ENCODE assay signal across 8 cellular contexts in genomic region chr1:1308756-1309524, GRCh38. TPM values are rescaled to one million over a fixed set of nuclear protein-coding genes. Genes with fewer than 3 reads are reported as not detected.
DNase-seq lines count a peak whose midpoint lies in the region; ATAC-seq and TF ChIP-seq lines count a peak whose summit lies in the region.

No MANE protein-coding gene starts in this region.

- DNase-seq in EL = peak; percentile 25
- no peak for DNase-seq in T-cell
- no peak for DNase-seq in epithelial cell of proximal tubule (ENCODE audit: low read depth)
- no peak for DNase-seq in pons (ENCODE audit: low spot score)
- no peak for DNase-seq in T-helper 9 cell

- H3K36me3 ChIP-seq in HEK293 (ENCODE audit: control insufficient read depth in 2 of 2, insufficient read depth in 1 of 2, low read length in 2 of 2) = peaks cover 0 to 51% of the 10 kb centered on the region in 2 experiments; a peak in 1 of 3 replicates
- no peaks in the 10 kb centered on the region for H3K36me3 ChIP-seq in neural cell (ENCODE audit: insufficient read depth, low read length)

- H3K4me1 Mint-ChIP-seq in T-cell = peaks cover 21 to 29% (median 26%) of the 10 kb centered on the region in 3 donors

- TF ChIP-seq CTCF in HEK293 (tag by site-specific recombination; IDR thresholded peaks at IDR 0.05) = no peak
- TF ChIP-seq CTCF in epithelial cell of proximal tubule (conservative IDR thresholded peaks at IDR 0.05; ENCODE audit: low read depth, low read length) = no peak
- TF ChIP-seq CTCF in neural cell (IDR thresholded peaks at IDR 0.05; ENCODE audit: poor library complexity, severe bottlenecking) = no peak

- H3K9me3 ChIP-seq in HEK293 (ENCODE audit: control insufficient read depth, insufficient read depth, low read depth, low read length) (no peaks in the 10 kb centered on the region), neural cell (ENCODE audit: low read length) (no peaks in the 10 kb centered on the region)

- no peaks in the 10 kb centered on the region for H3K9me3 Mint-ChIP-seq in T-cell

- no peak overlapping the region for H2AFZ ChIP-seq in neural cell (ENCODE audit: low read depth, low read length)

- H3K36me3 Mint-ChIP-seq in T-cell = peaks cover 3% of the 10 kb centered on the region

- peak overlapping the region; percentile 81 for H3K4me3 ChIP-seq in HEK293 (ENCODE audit: low read depth, low read length)
- peak overlapping the region; percentile 87 for H3K4me3 ChIP-seq in epithelial cell of proximal tubule (ENCODE audit: low read depth, low read length)
- H3K4me3 ChIP-seq in neural cell (ENCODE audit: low read length) = peak overlapping the region; percentile 92

- no peak for TF ChIP-seq EP300 in neural cell (conservative IDR thresholded peaks at IDR 0.05; ENCODE audit: poor library complexity, severe bottlenecking)

- H4K20me1 ChIP-seq in neural cell (ENCODE audit: insufficient read depth) = peaks cover 1% of the 10 kb centered on the region

- H3K27me3 ChIP-seq in neural cell (ENCODE audit: insufficient read depth, low read depth, low read length) = no peaks in the 10 kb centered on the region

- POLR2A ChIA-PET in HEK293 (lab: Yijun Ruan, JAX) (interaction anchor here (1.1 to 1.5 kb wide), 6 partner anchors 9 to 66 kb away, joined by 3 to 5 read pairs (median 3); partner anchors contain the start of genes AURKAIP1 and TAS1R3), T-cell (lab: Charles Lee) (no interaction called here)

- H3K79me2 ChIP-seq in neural cell (replicated peaks; ENCODE audit: insufficient read depth, low read length) = peaks cover 35% of the 10 kb centered on the region

- H3K27me3 Mint-ChIP-seq in T-cell = no peaks in the 10 kb centered on the region

- peak overlapping the region in 1 of 2 donors; percentile 85 for H3K27ac Mint-ChIP-seq in T-cell

- H3K27ac ChIP-seq in HEK293 (ENCODE audit: extremely low read depth, low read depth, low read length) (peak overlapping the region; percentile 96), neural cell (ENCODE audit: low read length) (peak overlapping the region; percentile 66)

- H3K9me2 ChIP-seq in neural cell (ENCODE audit: insufficient read depth, low read length) = no peaks in the 10 kb centered on the region

- H3K4me3 Mint-ChIP-seq in T-cell = peak overlapping the region; percentile 75 to 83 (median 78)

- no peak for ATAC-seq in T-cell (replicated peaks in 1 of 4)
- no peak for ATAC-seq in GM18861 (IDR thresholded peaks at IDR 0.05; ENCODE audit: unreplicated experiment)

- H3F3A ChIP-seq in neural cell (ENCODE audit: insufficient read depth, low read length, poor library complexity, severe bottlenecking) = no peaks in the 10 kb centered on the region

- peak overlapping the region; percentile 79 for H3K9ac ChIP-seq in neural cell (ENCODE audit: low read length)

- peak; percentile 14 for TF ChIP-seq RAD21 in neural cell (conservative IDR thresholded peaks at IDR 0.05)

- H3K4me1 ChIP-seq in HEK293 (ENCODE audit: control insufficient read depth, insufficient read depth, low read length) = peaks cover 20% of the 10 kb centered on the region

- H3K4me2 ChIP-seq in neural cell (ENCODE audit: low read length) = peak overlapping the region; percentile 30

- CTCF ChIA-PET in HEK293 (lab: Yijun Ruan, JAX) (interaction anchor here (0.8 to 1.0 kb wide), 3 partner anchors 17 to 94 kb away, joined by 3 read pairs; no protein-coding TSS in a partner anchor), T-cell (lab: Charles Lee) (interaction anchor here in 1 of 2 donors (0.6 kb wide), 1 partner anchor 120 kb away, joined by 3 read pairs; no protein-coding TSS in a partner anchor)

TF ChIP-seq in HEK293, 187 proteins besides CTCF, POLR2A, EP300 and RAD21 (continues in another document):
- TF ChIP-seq GLIS2 (tag by site-specific recombination; IDR thresholded peaks at IDR 0.05) = peak; percentile 62; the same call in 1 of the 2 replicates
- TF ChIP-seq BCL11B (tag by site-specific recombination; IDR thresholded peaks at IDR 0.05; ENCODE audit: low read depth) = 0 out of 2 replicates have a peak, but pooled peaks have one; percentile 9
- 0 out of 2 replicates have a peak, but pooled peaks have one; percentile 32 for TF ChIP-seq ZSCAN16 (tag by site-specific recombination; IDR thresholded peaks at IDR 0.05)
- TF ChIP-seq ZBTB1 (tag by site-specific recombination; IDR thresholded peaks at IDR 0.05) = 0 out of 2 replicates have a peak, but pooled peaks have one; percentile 27
- TF ChIP-seq, protein P1, sequence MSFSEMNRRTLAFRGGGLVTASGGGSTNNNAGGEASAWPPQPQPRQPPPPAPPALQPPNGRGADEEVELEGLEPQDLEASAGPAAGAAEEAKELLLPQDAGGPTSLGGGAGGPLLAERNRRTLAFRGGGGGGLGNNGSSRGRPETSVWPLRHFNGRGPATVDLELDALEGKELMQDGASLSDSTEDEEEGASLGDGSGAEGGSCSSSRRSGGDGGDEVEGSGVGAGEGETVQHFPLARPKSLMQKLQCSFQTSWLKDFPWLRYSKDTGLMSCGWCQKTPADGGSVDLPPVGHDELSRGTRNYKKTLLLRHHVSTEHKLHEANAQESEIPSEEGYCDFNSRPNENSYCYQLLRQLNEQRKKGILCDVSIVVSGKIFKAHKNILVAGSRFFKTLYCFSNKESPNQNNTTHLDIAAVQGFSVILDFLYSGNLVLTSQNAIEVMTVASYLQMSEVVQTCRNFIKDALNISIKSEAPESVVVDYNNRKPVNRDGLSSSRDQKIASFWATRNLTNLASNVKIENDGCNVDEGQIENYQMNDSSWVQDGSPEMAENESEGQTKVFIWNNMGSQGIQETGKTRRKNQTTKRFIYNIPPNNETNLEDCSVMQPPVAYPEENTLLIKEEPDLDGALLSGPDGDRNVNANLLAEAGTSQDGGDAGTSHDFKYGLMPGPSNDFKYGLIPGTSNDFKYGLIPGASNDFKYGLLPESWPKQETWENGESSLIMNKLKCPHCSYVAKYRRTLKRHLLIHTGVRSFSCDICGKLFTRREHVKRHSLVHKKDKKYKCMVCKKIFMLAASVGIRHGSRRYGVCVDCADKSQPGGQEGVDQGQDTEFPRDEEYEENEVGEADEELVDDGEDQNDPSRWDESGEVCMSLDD (tag by site-specific recombination; IDR thresholded peaks at IDR 0.05) = peak; percentile 11; the same call in 1 of the 2 replicates
- 0 out of 2 replicates have a peak, but pooled peaks have one; percentile 3 for TF ChIP-seq SP7 (tag by site-specific recombination; IDR thresholded peaks at IDR 0.05)
- TF ChIP-seq ZNF785 (tag by site-specific recombination; IDR thresholded peaks at IDR 0.05) = 0 out of 2 replicates have a peak, but pooled peaks have one; percentile 35
- peak; percentile 67 for TF ChIP-seq ZIC2 (tag by site-specific recombination; IDR thresholded peaks at IDR 0.05)
- no peak for TF ChIP-seq ZNF600 (tag by site-specific recombination; IDR thresholded peaks at IDR 0.05)

TF ChIP-seq in neural cell, 6 proteins besides CTCF, POLR2A, EP300 and RAD21:
- no peak for TF ChIP-seq EZH2 (IDR thresholded peaks at IDR 0.05; ENCODE audit: borderline replicate concordance, insufficient read depth, low read length, poor library complexity, severe bottlenecking)
- TF ChIP-seq TAF1 (IDR thresholded peaks at IDR 0.05; ENCODE audit: low read depth) = no peak
- no peak for TF ChIP-seq SMC3 (conservative IDR thresholded peaks at IDR 0.05; ENCODE audit: poor library complexity)
- peak; percentile 91 for TF ChIP-seq MXI1 (conservative IDR thresholded peaks at IDR 0.05; ENCODE audit: poor library complexity, severe bottlenecking)

RNA-seq across cellular contexts. Expression of gene PUSL1, which starts 0.5 kb away (rescaled TPM):
- total RNA-seq in T-cell (10 to 100 TPM; 16.7 to 26.4 (median 22.6) TPM), epithelial cell of proximal tubule (46.5 and 92.7 TPM in 2 replicates)
- polyA plus RNA-seq in neural cell = 25.0 and 36.8 TPM in 2 replicates
- 21.9 and 24.3 TPM in 2 replicates for polyA minus RNA-seq in neural cell

RNA-seq across cellular contexts. Expression of gene ACAP3, which starts 1.2 kb away (rescaled TPM):
- total RNA-seq in T-cell = 100 to 1,000 TPM in 2 of 5 donors, 10 to 100 TPM in 3; 63.0 to 107 (median 99.8) TPM
- total RNA-seq in epithelial cell of proximal tubule = 21.8 and 29.1 TPM in 2 replicates
- 186 and 230 TPM in 2 replicates for polyA plus RNA-seq in neural cell
- 105 and 125 TPM in 2 replicates for polyA minus RNA-seq in neural cell

RNA-seq across cellular contexts. Expression of gene INTS11, which starts 15.5 kb away (rescaled TPM):
- total RNA-seq in T-cell = 100 to 1,000 TPM; 161 to 200 (median 182) TPM
- 58.7 and 118 TPM in 2 replicates for total RNA-seq in epithelial cell of proximal tubule
- 131 and 132 TPM in 2 replicates for polyA plus RNA-seq in neural cell
- 48.9 and 50.2 TPM in 2 replicates for polyA minus RNA-seq in neural cell

RNA-seq across cellular contexts. Expression of gene CPTP, which starts 15.7 kb away (rescaled TPM):
- total RNA-seq in T-cell (10 to 100 TPM; 15.8 to 35.8 (median 29.9) TPM), epithelial cell of proximal tubule (40.1 and 42.4 TPM in 2 replicates)
- 9.9 and 13.3 TPM in 2 replicates for polyA plus RNA-seq in neural cell
- polyA minus RNA-seq in neural cell = 21.6 and 22.4 TPM in 2 replicates

RNA-seq across cellular contexts. Expression of gene TAS1R3, which starts 22.1 kb away (rescaled TPM):
- 1 to 10 TPM; 1.6 to 2.3 (median 2.1) TPM for total RNA-seq in T-cell
- total RNA-seq in epithelial cell of proximal tubule = not detected in 2 replicates
- 1.0 and 1.2 TPM in 2 replicates for polyA plus RNA-seq in neural cell
- polyA minus RNA-seq in neural cell = 0.73 and 1.6 TPM in 2 replicates
